Comparison of ENCODE assay signal across 26 cellular contexts in the genomic region with DNA sequence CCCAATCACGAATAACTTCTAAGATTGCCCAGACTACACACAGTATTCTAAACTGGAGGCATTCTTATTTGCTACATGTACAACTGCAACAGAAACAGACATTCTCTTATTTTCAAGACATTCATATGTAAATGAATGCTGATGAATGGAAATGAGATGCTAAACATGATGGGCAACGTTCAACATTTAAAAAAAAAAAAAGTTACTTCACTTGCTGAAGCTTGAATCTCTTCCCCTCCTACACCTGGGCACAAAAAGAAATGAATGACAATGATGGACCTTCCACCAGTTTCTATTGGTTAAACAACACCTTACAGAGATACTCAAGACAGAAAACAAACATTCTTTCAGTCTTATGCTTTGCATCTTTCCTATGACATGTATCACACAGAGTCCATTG.
"Had no signal": no experiment of that assay in that cellular context is flagged by ENCODE, and none has a peak within 500 bp of the region (broad histone marks: within the 10 kb centered on the region; RNA-seq: fewer than 3 reads in every experiment).

No MANE protein-coding gene starts in this region.

- ATAC-seq: activated CD8-positive, alpha-beta T cell treated with anti-CD3 and anti-CD28 coated beads, Interleukin-2, amount 10 ng/mL, durations not matched to agents 7 days and 5 days; stimulated activated naive CD8-positive, alpha-beta T cell treated with anti-CD3 and anti-CD28 coated beads, Interleukin-15, Interleukin-2, amounts not matched to agents 100 U/mL and 50 U/mL, for 24 hours had no signal

- H3K27me3 ChIP-seq: brain microvascular endothelial cell, sigmoid colon, thyroid gland had no signal

- H3K4me3 ChIP-seq: sigmoid colon, smooth muscle cell, thyroid gland had no signal

- H3K27ac Mint-ChIP-seq: activated CD8-positive, alpha-beta T cell treated with anti-CD3 and anti-CD28 coated beads, Interleukin-2, amount 10 ng/mL, durations not matched to agents 7 days and 5 days; activated naive CD4-positive, alpha-beta T cell treated with anti-CD3 and anti-CD28 coated beads, Interleukin-2, amount 50 U/mL, for 24 hours; memory B cell; nephron progenitor cell had no signal

- H3K4me3 Mint-ChIP-seq: activated CD8-positive, alpha-beta T cell treated with anti-CD3 and anti-CD28 coated beads, Interleukin-2, amount 10 ng/mL, durations not matched to agents 7 days and 5 days; activated naive CD4-positive, alpha-beta T cell treated with anti-CD3 and anti-CD28 coated beads, Interleukin-2, amount 50 U/mL, for 24 hours; memory B cell had no signal

- H3K36me3 ChIP-seq: brain microvascular endothelial cell, sigmoid colon, thyroid gland, WERI-Rb-1 had no signal

- FAIRE-seq: TTC549 had no signal

- H3K27me3 Mint-ChIP-seq: activated naive CD4-positive, alpha-beta T cell treated with anti-CD3 and anti-CD28 coated beads, Interleukin-2, amount 50 U/mL, for 24 hours had no signal

- H3K9me3 Mint-ChIP-seq: nephron progenitor cell had no signal

- H3K9me3 ChIP-seq: sigmoid colon, thyroid gland had no signal

- DNase-seq: activated CD4-positive, alpha-beta T cell treated with anti-CD3 and anti-CD28 coated beads for 1 hour; activated CD4-positive, alpha-beta T cell treated with anti-CD3 and anti-CD28 coated beads, Interleukin-2, amount 50 U/mL, for 1 hour; activated CD8-positive, alpha-beta T cell treated with anti-CD3 and anti-CD28 coated beads, Interleukin-2, amount 10 ng/mL, durations not matched to agents 7 days and 5 days; activated gamma-delta T cell treated with Interleukin-2 at 50 U/mL for 16 hours; activated T-cell treated with anti-CD3 and anti-CD28 coated beads, Interleukin-2, amount 50 U/mL, for 1 hour; aorta; brain microvascular endothelial cell; caudate nucleus; dermis blood vessel endothelial cell; effector CD8-positive, alpha-beta T cell; erythroblast; foreskin fibroblast; nephron progenitor cell; posterior cingulate gyrus; retina; sigmoid colon; stimulated activated CD4-positive, alpha-beta T cell treated with anti-CD3 and anti-CD28 coated beads, Interleukin-4, amount 100 ng/mL, for 1 hour; stimulated activated naive CD8-positive, alpha-beta T cell treated with anti-CD3 and anti-CD28 coated beads, Interleukin-15, Interleukin-2, amounts not matched to agents 100 U/mL and 50 U/mL, for 24 hours; substantia nigra; T-helper 1 cell; thyroid gland; WERI-Rb-1 had no signal

- H3K4me1 Mint-ChIP-seq: activated naive CD4-positive, alpha-beta T cell treated with anti-CD3 and anti-CD28 coated beads, Interleukin-2, amount 50 U/mL, for 24 hours; memory B cell had no signal

- H3K36me3 Mint-ChIP-seq: activated naive CD4-positive, alpha-beta T cell treated with anti-CD3 and anti-CD28 coated beads, Interleukin-2, amount 50 U/mL, for 24 hours; memory B cell had no signal

- H3K27ac ChIP-seq: brain microvascular endothelial cell, thyroid gland, WERI-Rb-1 had no signal
